ENCODE assay signal across 8 cellular contexts in the genomic region with DNA sequence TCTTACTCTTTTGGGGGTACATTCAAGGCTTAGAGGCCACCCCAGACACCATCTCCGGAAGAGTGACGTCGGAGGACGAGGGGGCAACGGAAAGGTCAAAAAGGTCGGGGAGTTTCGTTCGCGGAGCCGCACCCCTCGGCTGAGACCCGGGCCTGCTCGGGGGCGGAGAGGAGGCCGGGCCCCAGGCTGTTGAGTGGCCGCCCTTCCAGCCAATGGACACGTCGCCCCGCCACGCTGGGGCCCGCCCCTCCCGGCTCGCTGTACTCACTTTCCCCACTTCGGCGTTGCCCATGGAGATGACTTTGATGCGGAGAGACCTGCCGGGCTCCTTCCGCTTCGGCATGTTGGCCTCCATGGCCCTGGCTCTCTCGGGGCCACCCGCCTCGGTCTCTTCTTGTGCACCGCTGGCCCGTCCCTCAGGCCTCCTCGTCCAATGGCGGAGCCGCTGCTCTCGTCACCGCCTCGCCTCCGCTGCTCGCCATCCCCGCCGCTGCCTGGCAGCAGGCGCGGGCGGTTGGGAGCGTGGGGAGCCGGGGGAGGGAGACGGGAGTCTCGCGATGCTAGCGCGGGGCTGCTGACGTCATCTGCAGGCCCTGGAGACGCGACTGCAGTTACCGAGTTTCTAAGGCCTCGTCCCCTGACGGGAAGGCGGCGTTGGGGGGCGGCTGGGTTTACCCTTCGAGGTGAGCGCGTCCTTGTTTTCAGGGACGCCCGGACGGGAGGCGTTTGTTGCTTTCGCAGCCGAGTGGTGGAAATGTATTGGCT. TPM values are rescaled to one million over a fixed set of nuclear protein-coding genes. Genes with fewer than 3 reads are reported as not detected.
DNase-seq lines count a peak whose midpoint lies in the region; ATAC-seq, FAIRE-seq and TF ChIP-seq lines count a peak whose summit lies in the region.

DNAJC27 (minus strand) TSS at position 406 of the 765 bp plus-strand sequence; CDS start at position 355, 51 bp downstream.

- no peaks in the 10 kb centered on the region for H3K9me3 ChIP-seq in BE2C

- CTCF ChIA-PET in activated CD4-positive, alpha-beta T cell treated with anti-CD3 and anti-CD28 coated beads for 36 hours (lab: Charles Lee) = interaction anchor here (0.7 to 2.2 kb wide), 7 partner anchors 26 to 305 kb away, joined by 3 to 25 read pairs (median 5); no protein-coding TSS in a partner anchor

- FAIRE-seq in GM19239 (lab: Jason Lieb, UNC) = peak; percentile 88

- DNase-seq in BE2C = peak; percentile 99
- peak; percentile 83 for DNase-seq in GM19239 (ENCODE audit: insufficient read length, low spot score)
- peak; percentile 97 for DNase-seq in NCI-H510A treated with DMSO at 0.1 percent for 48 hours (lab: John Stamatoyannopoulos, UW)
- DNase-seq in activated CD4-positive, alpha-beta T cell treated with anti-CD3 and anti-CD28 coated beads for 36 hours = peak; percentile 99
- peak; percentile 99 for DNase-seq in choroid plexus epithelial cell (ENCODE audit: low read depth)
- peak; percentile 89 for DNase-seq in kidney glomerular epithelial cell (lab: John Stamatoyannopoulos, UW)
- peak; percentile 95 for DNase-seq in stimulated activated CD4-positive, alpha-beta T cell treated with anti-CD3 and anti-CD28 coated beads, Interleukin-15, amount 100 ng/mL, for 48 hours (ENCODE audit: low read depth in 2 of 2)

- no peaks in the 10 kb centered on the region for H3K4me1 ChIP-seq in BE2C

- H3K27me3 ChIP-seq in BE2C = no peaks in the 10 kb centered on the region

- peak; percentile 91 for ATAC-seq in HG03442 (IDR thresholded peaks at IDR 0.05; ENCODE audit: unreplicated experiment)
- ATAC-seq in activated CD4-positive, alpha-beta T cell treated with anti-CD3 and anti-CD28 coated beads for 36 hours = peak; percentile 91

- H3K36me3 ChIP-seq in BE2C = no peaks in the 10 kb centered on the region; the same call in 1 of the 2 replicates

- H3K4me3 Mint-ChIP-seq in activated CD4-positive, alpha-beta T cell treated with anti-CD3 and anti-CD28 coated beads for 36 hours = peak within 1 kb of the TSS; percentile 86

- TF ChIP-seq CTCF in BE2C (IDR thresholded peaks at IDR 0.05; ENCODE audit: low read depth, low read length) (no peak), choroid plexus epithelial cell (conservative IDR thresholded peaks at IDR 0.05; ENCODE audit: low read depth, low read length) (no peak)

- H3K27ac Mint-ChIP-seq in activated CD4-positive, alpha-beta T cell treated with anti-CD3 and anti-CD28 coated beads for 36 hours = peak within 1 kb of the TSS; percentile 99

- no peaks in the 10 kb centered on the region for H3K9me3 Mint-ChIP-seq in activated CD4-positive, alpha-beta T cell treated with anti-CD3 and anti-CD28 coated beads for 36 hours (ENCODE audit: low read depth)

- H3K4me1 Mint-ChIP-seq in activated CD4-positive, alpha-beta T cell treated with anti-CD3 and anti-CD28 coated beads for 36 hours = peaks cover 17% of the 10 kb centered on the region

- H3K36me3 Mint-ChIP-seq in activated CD4-positive, alpha-beta T cell treated with anti-CD3 and anti-CD28 coated beads for 36 hours (ENCODE audit: low read depth) = peaks cover 4% of the 10 kb centered on the region

- peak within 1 kb of the TSS; percentile 98 for H3K4me3 ChIP-seq in BE2C (ENCODE audit: low read depth, low read length)
- peak within 1 kb of the TSS; percentile 84 for H3K4me3 ChIP-seq in choroid plexus epithelial cell (ENCODE audit: low read depth, low read length)

- POLR2A ChIA-PET in activated CD4-positive, alpha-beta T cell treated with anti-CD3 and anti-CD28 coated beads for 36 hours (lab: Charles Lee) = interaction anchor here (1.0 kb wide), 1 partner anchor 9 kb away, joined by 4 read pairs; no protein-coding TSS in a partner anchor

- intact Hi-C loops in activated CD4-positive, alpha-beta T cell treated with anti-CD3 and anti-CD28 coated beads for 36 hours (cut with DNase I, micrococcal nuclease) = loop anchor here (1.0 to 5.0 kb wide), 20 partner anchors 51 to 1271 kb away; partner anchors contain the start of genes ADCY3 (in 2 of the 2), EFR3B (in 2 of the 2), ASXL2 (in 1 of the 2) and ATAD2B (in 1 of the 2)

- H3K27me3 Mint-ChIP-seq in activated CD4-positive, alpha-beta T cell treated with anti-CD3 and anti-CD28 coated beads for 36 hours = no peaks in the 10 kb centered on the region

RNA-seq across cellular contexts. Expression of gene DNAJC27, which starts in this region (rescaled TPM):
- polyA plus RNA-seq in BE2C (2012; ENCODE audit: insufficient read depth, insufficient read length, low read depth) = 2.2 TPM
- 1 to 10 TPM; 5.9 to 6.6 TPM for total RNA-seq in activated CD4-positive, alpha-beta T cell treated with anti-CD3 and anti-CD28 coated beads for 36 hours

Comparison
In these comparisons a context has a peak if more than half of its experiments do, and no peak if none do; other contexts are left out.
1. Peak in every context shown above with its lines: DNase-seq, ATAC-seq and H3K4me3 ChIP-seq.